In genomic region chr5:154479160-154479943, GRCh38 we compare ENCODE assay signal across 16 cellular contexts. TPM values are rescaled to one million over a fixed set of nuclear protein-coding genes. Genes with fewer than 3 reads are reported as not detected.
A peak's percentile ranks its signal among the peaks of the same experiment; 100 is the strongest.
DNase-seq lines count a peak whose midpoint lies in the region; ATAC-seq, FAIRE-seq and TF ChIP-seq lines count a peak whose summit lies in the region.
"Had no signal": no experiment of that assay in that cellular context is flagged by ENCODE, and none has a peak within 500 bp of the region (broad histone marks: within the 10 kb centered on the region; RNA-seq: fewer than 3 reads in every experiment).

No MANE protein-coding gene starts in this region.

- peak; percentile 19 for ATAC-seq in body of pancreas
- no peak for ATAC-seq in naive thymus-derived CD8-positive, alpha-beta T cell
- ATAC-seq: activated CD4-positive, CD25-positive, alpha-beta regulatory T cell treated with anti-CD3 and anti-CD28 coated beads, Interleukin-2, amount 50 U/mL, for 24 hours had no signal

- CTCF ChIA-PET in CD4-positive, alpha-beta memory T cell (lab: Charles Lee; ENCODE audit: partially characterized antibody) = no interaction called here

- peaks cover 91% of the 10 kb centered on the region for H3K27me3 ChIP-seq in CD4-positive, alpha-beta memory T cell (ENCODE audit: insufficient read depth, low read length)
- H3K27me3 ChIP-seq in body of pancreas = peaks cover under 1 to 94% of the 10 kb centered on the region in 2 donors

- H3K4me3 ChIP-seq in CD4-positive, alpha-beta memory T cell (ENCODE audit: low read length in 2 of 2) = no peak overlapping the region
- no peak overlapping the region for H3K4me3 ChIP-seq in body of pancreas

- TF ChIP-seq POLR2A in body of pancreas (IDR thresholded peaks at IDR 0.05) = no peak

- peaks cover 34 to 65% (median 50%) of the 10 kb centered on the region in 4 donors for H3K4me1 Mint-ChIP-seq in CD4-positive, alpha-beta memory T cell
- peaks cover 30 to 79% (median 60%) of the 10 kb centered on the region in 4 donors for H3K4me1 Mint-ChIP-seq in naive thymus-derived CD8-positive, alpha-beta T cell

- in situ Hi-C loops in GM13977 (cut with MboI; ENCODE audit: low pct_unique_long_range_greater_than_20kb, low sequenced_read_pairs, unreplicated experiment) = no loop called here

- intact Hi-C loops in CD4-positive, alpha-beta memory T cell (cut with micrococcal nuclease) = no loop called here
- intact Hi-C loops in body of pancreas (cut with DNase I) = no loop called here

- H3K9me3 ChIP-seq in CD4-positive, alpha-beta memory T cell (ENCODE audit: control insufficient read depth in 1 of 2, low read length in 2 of 2) = no peaks in the 10 kb centered on the region
- no peaks in the 10 kb centered on the region for H3K9me3 ChIP-seq in body of pancreas

- no peak for FAIRE-seq in D721Med (lab: Jason Lieb, UNC)
- FAIRE-seq: urothelium cell line had no signal

- H3K4me3 Mint-ChIP-seq in CD4-positive, alpha-beta memory T cell = peak overlapping the region; percentile 37 to 92 (median 75)
- H3K4me3 Mint-ChIP-seq in naive thymus-derived CD8-positive, alpha-beta T cell = peak overlapping the region in 9 of 10 donors; percentile 67 to 85 (median 69)

- POLR2A ChIA-PET in CD4-positive, alpha-beta memory T cell (lab: Charles Lee; ENCODE audit: partially characterized antibody) = no interaction called here
- POLR2A ChIA-PET in naive thymus-derived CD8-positive, alpha-beta T cell (lab: Charles Lee) = no interaction called here

- peaks cover 60% of the 10 kb centered on the region for H3K4me1 ChIP-seq in CD4-positive, alpha-beta memory T cell (ENCODE audit: insufficient read depth, low read length)
- peaks cover 72% of the 10 kb centered on the region for H3K4me1 ChIP-seq in body of pancreas

- H3K27ac ChIP-seq in CD4-positive, alpha-beta memory T cell (ENCODE audit: low read depth, low read length) = no peak overlapping the region
- no peak overlapping the region for H3K27ac ChIP-seq in body of pancreas

- H3K27me3 Mint-ChIP-seq in CD4-positive, alpha-beta memory T cell = peaks cover 72 to 78% of the 10 kb centered on the region in 2 donors
- H3K27me3 Mint-ChIP-seq in naive thymus-derived CD8-positive, alpha-beta T cell = peaks cover 67 to 91% (median 79%) of the 10 kb centered on the region in 5 donors

- no peak for DNase-seq in CD4-positive, alpha-beta memory T cell
- peak; percentile 42 for DNase-seq in GM13977 (ENCODE audit: low spot score)
- DNase-seq in body of pancreas = no peak
- DNase-seq in naive thymus-derived CD8-positive, alpha-beta T cell = no peak
- DNase-seq in effector CD4-positive, alpha-beta T cell = no peak
- no peak for DNase-seq in T-helper 9 cell
- no peak for DNase-seq in D721Med (ENCODE audit: insufficient read length, low spot score)
- no peak for DNase-seq in stimulated activated CD4-positive, alpha-beta T cell treated with anti-CD3 and anti-CD28 coated beads, Interleukin-4, amount 100 ng/mL, for 1 hour
- DNase-seq: aorta, COR-L47, kidney glomerular epithelial cell, NCI-H446 treated with DMSO at 0.1 percent for 48 hours had no signal

- no peaks in the 10 kb centered on the region for H3K36me3 ChIP-seq in CD4-positive, alpha-beta memory T cell (ENCODE audit: insufficient read depth, low read length)
- no peaks in the 10 kb centered on the region for H3K36me3 ChIP-seq in body of pancreas (replicated peaks in 1 of 2; ENCODE audit: insufficient read depth in 1 of 2, low read depth in 2 of 2)

- no peak for TF ChIP-seq CTCF in GM13977 (IDR thresholded peaks at IDR 0.05; ENCODE audit: extremely low read depth, insufficient read depth, missing control alignments)
- TF ChIP-seq CTCF in body of pancreas (IDR thresholded peaks at IDR 0.05) = no peak
- no peak for TF ChIP-seq CTCF in D721Med (IDR thresholded peaks at IDR 0.05; ENCODE audit: insufficient read depth, missing control alignments)

- WGBS in body of pancreas, 2 donors = 3 to 10% methylated on average over 13 to 44 of the region's 44 CpGs

- H3K9me3 Mint-ChIP-seq in CD4-positive, alpha-beta memory T cell = peaks cover 0 to 3% (median 0%) of the 10 kb centered on the region in 8 donors
- H3K9me3 Mint-ChIP-seq in naive thymus-derived CD8-positive, alpha-beta T cell = no peaks in the 10 kb centered on the region

- no peaks in the 10 kb centered on the region for H3K36me3 Mint-ChIP-seq in CD4-positive, alpha-beta memory T cell
- H3K36me3 Mint-ChIP-seq in naive thymus-derived CD8-positive, alpha-beta T cell = peaks cover 0 to 5% (median 0%) of the 10 kb centered on the region in 3 donors

- peak overlapping the region in 1 of 7 donors; percentile 77 for H3K27ac Mint-ChIP-seq in CD4-positive, alpha-beta memory T cell
- H3K27ac Mint-ChIP-seq in naive thymus-derived CD8-positive, alpha-beta T cell = peak overlapping the region in 1 of 10 donors; percentile 64

RNA-seq across cellular contexts. Expression of gene HAND1, which starts 1.3 kb away (rescaled TPM):
- total RNA-seq in CD4-positive, alpha-beta memory T cell = not detected
- polyA plus RNA-seq in CD4-positive, alpha-beta memory T cell = not detected
- total RNA-seq in body of pancreas = not detected
- not detected for total RNA-seq in naive thymus-derived CD8-positive, alpha-beta T cell
- polyA plus RNA-seq in naive thymus-derived CD8-positive, alpha-beta T cell = not detected
- total RNA-seq: aorta, pulmonary artery endothelial cell had no signal
- polyA plus RNA-seq: aorta, esophagus had no signal

RNA-seq across cellular contexts. Expression of gene SAP30L, which starts 33.6 kb away (rescaled TPM):
- 10 to 100 TPM; 36.9 to 47.5 TPM for total RNA-seq in CD4-positive, alpha-beta memory T cell
- polyA plus RNA-seq in CD4-positive, alpha-beta memory T cell = 10 to 100 TPM; 19.4 to 44.7 TPM
- total RNA-seq in body of pancreas = 10 to 100 TPM; 11.7 to 15.5 TPM
- 10 to 100 TPM; 45.5 to 47.3 TPM for total RNA-seq in naive thymus-derived CD8-positive, alpha-beta T cell
- polyA plus RNA-seq in naive thymus-derived CD8-positive, alpha-beta T cell = 10 to 100 TPM; 20.1 to 35.6 (median 25.3) TPM
